In the genomic region with DNA sequence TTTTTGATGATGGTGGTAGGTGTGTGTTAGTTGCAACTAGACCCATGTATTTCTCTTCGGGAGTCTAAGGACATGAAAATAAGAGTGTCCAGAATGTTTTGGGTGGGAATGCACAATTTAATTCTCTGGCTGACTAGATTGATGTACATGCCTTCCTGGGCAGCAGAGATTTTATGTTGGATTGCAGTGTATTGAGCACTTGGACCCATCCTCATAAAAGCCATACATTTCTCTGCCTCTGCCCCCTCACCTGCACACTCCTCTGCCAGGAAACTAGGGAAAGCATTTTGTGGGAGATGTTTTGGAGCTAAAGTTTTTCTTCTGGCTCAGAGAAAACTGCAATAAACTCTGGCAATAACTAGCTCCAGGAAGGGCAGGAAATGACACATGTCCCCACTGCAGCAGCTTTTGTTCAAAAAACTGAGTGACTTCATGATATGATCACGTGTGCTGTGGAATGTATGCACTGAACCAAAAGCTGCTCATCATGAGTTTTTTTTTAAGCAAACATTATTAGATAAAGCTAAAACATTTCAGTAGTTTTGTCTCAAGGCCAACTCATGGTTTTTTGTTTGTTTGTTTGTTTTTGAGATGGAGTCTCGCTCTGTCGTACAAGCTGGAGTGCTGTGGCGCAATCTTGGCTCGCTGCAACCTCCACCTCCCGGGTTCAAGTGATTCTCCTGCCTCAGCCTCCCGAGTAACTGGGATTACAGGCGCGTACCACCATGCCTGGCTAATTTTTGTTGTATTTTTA, we compare ENCODE assay signal across 6 cellular contexts. TPM values are rescaled to one million over a fixed set of nuclear protein-coding genes. Genes with fewer than 3 reads are reported as not detected.
A peak's percentile ranks its signal among the peaks of the same experiment; 100 is the strongest.
DNase-seq lines count a peak whose midpoint lies in the region; ATAC-seq, FAIRE-seq and TF ChIP-seq lines count a peak whose summit lies in the region.

No MANE protein-coding gene starts in this region.

- H3K9me3 ChIP-seq in A549, result no peaks in the 10 kb centered on the region
- H3K9me3 ChIP-seq in Peyer's patch, result no peaks in the 10 kb centered on the region
- H3K9me3 ChIP-seq in tibial nerve, result no peaks in the 10 kb centered on the region

- 31% methylated on average over 10 of the region's 10 CpGs for WGBS in A549 (ENCODE audit: missing lambda C conversion rate)
- WGBS in tibial nerve, 2 donors, result 62 to 63% methylated on average over 10 of the region's 10 CpGs

- no peak for TF ChIP-seq POLR2A in A549 (IDR thresholded peaks at IDR 0.05; ENCODE audit: low read length)
- TF ChIP-seq POLR2A in Peyer's patch (IDR thresholded peaks at IDR 0.05), result no peak
- TF ChIP-seq POLR2A in tibial nerve (IDR thresholded peaks at IDR 0.05), result no peak

- H3K36me3 ChIP-seq in Peyer's patch (peaks cover 0 to 26% (median 0%) of the 10 kb centered on the region in 3 donors), tibial nerve (peaks cover 0 to 28% (median 0%) of the 10 kb centered on the region in 3 donors)

- CTCF ChIA-PET in A549 (lab: Yijun Ruan, JAX), result interaction anchor here (1.2 to 1.4 kb wide), 2 partner anchors 19 to 95 kb away, joined by 3 read pairs; no protein-coding TSS in a partner anchor

- H3K4me3 ChIP-seq in A549 (no peak overlapping the region), Peyer's patch (no peak overlapping the region), foreskin fibroblast (ENCODE audit: low read depth in 1 of 2, low read length in 2 of 2) (no peak overlapping the region), tibial nerve (no peak overlapping the region)

- peak; percentile 70 to 75 for DNase-seq in A549 (ENCODE audit: low read depth in 1 of 2, low spot score in 1 of 2)
- no peak for DNase-seq in Peyer's patch
- DNase-seq in foreskin fibroblast, result peak; percentile 90 to 91
- DNase-seq in tibial nerve (ENCODE audit: low spot score in 2 of 2), result no peak
- DNase-seq in NCI-H2107 (lab: John Stamatoyannopoulos, UW), result no peak

- H3K4me1 ChIP-seq in A549, result peaks cover 36% of the 10 kb centered on the region
- H3K4me1 ChIP-seq in Peyer's patch, result no peaks in the 10 kb centered on the region
- peaks cover 0 to 23% (median 16%) of the 10 kb centered on the region in 4 donors for H3K4me1 ChIP-seq in tibial nerve

- H3K27ac ChIP-seq in A549 (peak overlapping the region; percentile 69 to 85), Peyer's patch (peak overlapping the region in 3 of 4 donors; percentile 30 to 74 (median 41)), tibial nerve (peak overlapping the region; percentile 44 to 92 (median 68))

- FAIRE-seq in A549 (lab: Jason Lieb, UNC), result peak; percentile 43

- POLR2A ChIA-PET in A549 (lab: Yijun Ruan, JAX), result interaction anchor here (0.7 to 1.2 kb wide), 3 partner anchors 10 to 41 kb away, joined by 3 to 5 read pairs (median 4); a partner anchor contains a TSS

- TF ChIP-seq EP300 in A549 (IDR thresholded peaks at IDR 0.05) (no peak), tibial nerve (IDR thresholded peaks at IDR 0.05) (peak; percentile 46 to 75)

- ATAC-seq in A549 (peak; percentile 73 to 90), HG03442 (IDR thresholded peaks at IDR 0.05; ENCODE audit: unreplicated experiment) (no peak)

- H3K27me3 ChIP-seq in Peyer's patch, result no peaks in the 10 kb centered on the region
- H3K27me3 ChIP-seq in tibial nerve, result no peaks in the 10 kb centered on the region

- no peak for TF ChIP-seq CTCF in A549 (IDR thresholded peaks at IDR 0.05)
- TF ChIP-seq CTCF in Peyer's patch (IDR thresholded peaks at IDR 0.05), result no peak
- TF ChIP-seq CTCF in foreskin fibroblast (IDR thresholded peaks at IDR 0.05; ENCODE audit: low read depth, low read length), result no peak
- no peak for TF ChIP-seq CTCF in tibial nerve (IDR thresholded peaks at IDR 0.05)

- no peak for TF ChIP-seq RAD21 in A549 (conservative IDR thresholded peaks at IDR 0.05 in 1 of 2, IDR thresholded peaks at IDR 0.05 in 1 of 2)

- peak overlapping the region; percentile 63 for H3K4me2 ChIP-seq in A549

TF ChIP-seq in A549, 52 proteins besides CTCF, POLR2A, EP300 and RAD21:
- TF ChIP-seq, protein P1, sequence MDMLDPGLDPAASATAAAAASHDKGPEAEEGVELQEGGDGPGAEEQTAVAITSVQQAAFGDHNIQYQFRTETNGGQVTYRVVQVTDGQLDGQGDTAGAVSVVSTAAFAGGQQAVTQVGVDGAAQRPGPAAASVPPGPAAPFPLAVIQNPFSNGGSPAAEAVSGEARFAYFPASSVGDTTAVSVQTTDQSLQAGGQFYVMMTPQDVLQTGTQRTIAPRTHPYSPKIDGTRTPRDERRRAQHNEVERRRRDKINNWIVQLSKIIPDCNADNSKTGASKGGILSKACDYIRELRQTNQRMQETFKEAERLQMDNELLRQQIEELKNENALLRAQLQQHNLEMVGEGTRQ (IDR thresholded peaks at IDR 0.05), result peak; percentile 90
- peak in 1 of 2 experiments; percentile 31; a peak in 1 of 5 replicates for TF ChIP-seq JUN (IDR thresholded peaks at IDR 0.05)
- no peak for TF ChIP-seq NR3C1 (IDR thresholded peaks at IDR 0.05)
- TF ChIP-seq FOSL2 (IDR thresholded peaks at IDR 0.05), result no peak
- TF ChIP-seq FOSL2 (CRISPR knock-in tag; IDR thresholded peaks at IDR 0.05), result 0 out of 2 replicates have a peak, but pooled peaks have one; percentile 21
- TF ChIP-seq, protein P2, sequence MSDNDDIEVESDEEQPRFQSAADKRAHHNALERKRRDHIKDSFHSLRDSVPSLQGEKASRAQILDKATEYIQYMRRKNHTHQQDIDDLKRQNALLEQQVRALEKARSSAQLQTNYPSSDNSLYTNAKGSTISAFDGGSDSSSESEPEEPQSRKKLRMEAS (IDR thresholded peaks at IDR 0.05), result peak; percentile 45; the same call in 1 of the 2 replicates
- peak; percentile 4 for TF ChIP-seq MAFK (IDR thresholded peaks at IDR 0.05; ENCODE audit: partially characterized antibody)
- TF ChIP-seq, protein P3, sequence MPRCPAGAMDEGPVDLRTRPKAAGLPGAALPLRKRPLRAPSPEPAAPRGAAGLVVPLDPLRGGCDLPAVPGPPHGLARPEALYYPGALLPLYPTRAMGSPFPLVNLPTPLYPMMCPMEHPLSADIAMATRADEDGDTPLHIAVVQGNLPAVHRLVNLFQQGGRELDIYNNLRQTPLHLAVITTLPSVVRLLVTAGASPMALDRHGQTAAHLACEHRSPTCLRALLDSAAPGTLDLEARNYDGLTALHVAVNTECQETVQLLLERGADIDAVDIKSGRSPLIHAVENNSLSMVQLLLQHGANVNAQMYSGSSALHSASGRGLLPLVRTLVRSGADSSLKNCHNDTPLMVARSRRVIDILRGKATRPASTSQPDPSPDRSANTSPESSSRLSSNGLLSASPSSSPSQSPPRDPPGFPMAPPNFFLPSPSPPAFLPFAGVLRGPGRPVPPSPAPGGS (IDR thresholded peaks at IDR 0.05), result 0 out of 3 replicates have a peak, but pooled peaks have one; percentile 25
- TF ChIP-seq RNF2 (IDR thresholded peaks at IDR 0.05; ENCODE audit: borderline replicate concordance, low read depth), result no peak
- TF ChIP-seq, protein P4, sequence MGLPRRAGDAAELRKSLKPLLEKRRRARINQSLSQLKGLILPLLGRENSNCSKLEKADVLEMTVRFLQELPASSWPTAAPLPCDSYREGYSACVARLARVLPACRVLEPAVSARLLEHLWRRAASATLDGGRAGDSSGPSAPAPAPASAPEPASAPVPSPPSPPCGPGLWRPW (IDR thresholded peaks at IDR 0.05), result no peak
- TF ChIP-seq CEBPB (IDR thresholded peaks at IDR 0.05), result peak; percentile 50 to 89; a peak in 3 of 4 replicates
- TF ChIP-seq GATA3 (IDR thresholded peaks at IDR 0.05; ENCODE audit: borderline replicate concordance), result peak; percentile 15; the same call in 1 of the 2 replicates

RNA-seq across cellular contexts. Expression of a gene that starts 17.6 kb away (rescaled TPM):
- 48.1 and 51.9 TPM in 2 replicates for polyA plus RNA-seq in A549 (2011; rRNA removed)
- 16.8 and 17.2 TPM in 2 replicates for polyA plus RNA-seq in A549 (2012; cell fraction: cytosol; rRNA removed)
- polyA plus RNA-seq in A549 (2012; cell fraction: nucleus; rRNA removed), result 10.3 and 14.4 TPM in 2 replicates
- polyA plus RNA-seq in A549 (2017; fragmentation: RNase III; extraction: RNeasy Plus Mini Kit Qiagen cat#74134 plus additional on column Dnase treatment), result 19.2 to 23.6 TPM (median 20.4 TPM) in 3 replicates
- polyA minus RNA-seq in A549 (2011; rRNA and poly(A)+ RNA removed), result 30.5 and 44.6 TPM in 2 replicates
- total RNA-seq in Peyer's patch, result 10 to 100 TPM; 13.6 to 31.1 (median 17.4) TPM
- total RNA-seq in tibial nerve, result 10 to 100 TPM; 18.8 to 23.3 (median 20.7) TPM

RNA-seq across cellular contexts. Expression of a gene that starts 34.2 kb away (rescaled TPM):
- polyA plus RNA-seq in A549 (2011; rRNA removed), result 2.5 and 2.6 TPM in 2 replicates
- 0.78 and 1.00 TPM in 2 replicates for polyA plus RNA-seq in A549 (2012; cell fraction: cytosol; rRNA removed)
- polyA plus RNA-seq in A549 (2012; cell fraction: nucleus; rRNA removed), result 1.3 and 1.6 TPM in 2 replicates
- polyA plus RNA-seq in A549 (2017; fragmentation: RNase III; extraction: RNeasy Plus Mini Kit Qiagen cat#74134 plus additional on column Dnase treatment), result 1.9 to 3.0 TPM (median 2.8 TPM) in 3 replicates
- polyA minus RNA-seq in A549 (2011; rRNA and poly(A)+ RNA removed), result 2.5 and 3.9 TPM in 2 replicates
- total RNA-seq in Peyer's patch, result 1 to 10 TPM; 2.6 to 9.9 (median 4.7) TPM
- total RNA-seq in tibial nerve, result 10 to 100 TPM; 29.2 to 54.2 (median 38.1) TPM

RNA-seq across cellular contexts. Expression of a gene that starts 36.6 kb away (rescaled TPM):
- polyA plus RNA-seq in A549 (2011; rRNA removed), result 23.1 and 28.1 TPM in 2 replicates
- polyA plus RNA-seq in A549 (2012; cell fraction: cytosol; rRNA removed), result 7.3 and 8.4 TPM in 2 replicates
- 22.1 and 38.4 TPM in 2 replicates for polyA plus RNA-seq in A549 (2012; cell fraction: nucleus; rRNA removed)
- polyA plus RNA-seq in A549 (2017; fragmentation: RNase III; extraction: RNeasy Plus Mini Kit Qiagen cat#74134 plus additional on column Dnase treatment), result 15.1 to 15.7 TPM (median 15.3 TPM) in 3 replicates
- 34.9 and 42.7 TPM in 2 replicates for polyA minus RNA-seq in A549 (2011; rRNA and poly(A)+ RNA removed)
- total RNA-seq in Peyer's patch, result 100 to 1,000 TPM in 1 of 4 donors, 10 to 100 TPM in 3; 54.1 to 153 (median 71.8) TPM
- total RNA-seq in tibial nerve, result 10 to 100 TPM; 53.3 to 88.2 (median 66.2) TPM

RNA-seq across cellular contexts. Expression of a gene that starts 40.6 kb away (rescaled TPM):
- polyA plus RNA-seq in A549 (2011; rRNA removed) (69.9 and 72.3 TPM in 2 replicates), A549 (2017; fragmentation: RNase III; extraction: RNeasy Plus Mini Kit Qiagen cat#74134 plus additional on column Dnase treatment) (35.7 to 37.9 TPM (median 37.7 TPM) in 3 replicates)
- 22.6 and 30.2 TPM in 2 replicates for polyA plus RNA-seq in A549 (2012; cell fraction: cytosol; rRNA removed)
- polyA plus RNA-seq in A549 (2012; cell fraction: nucleus; rRNA removed), result 52.1 and 67.4 TPM in 2 replicates
- polyA minus RNA-seq in A549 (2011; rRNA and poly(A)+ RNA removed), result 58.0 and 90.2 TPM in 2 replicates
- total RNA-seq in Peyer's patch (100 to 1,000 TPM in 2 of 4 donors, 10 to 100 TPM in 2; 71.5 to 146 (median 96.4) TPM), tibial nerve (10 to 100 TPM; 46.8 to 82.8 (median 67.7) TPM)

RNA-seq across cellular contexts. Expression of a gene that starts 47.9 kb away (rescaled TPM):
- polyA plus RNA-seq in A549 (2011; rRNA removed), result 0.12 TPM in 1 of 2 replicates, not detected in the other
- polyA plus RNA-seq in A549 (2012; cell fraction: cytosol; rRNA removed), result 0.03 and 0.05 TPM in 2 replicates
- 0.07 TPM in 1 of 2 replicates, not detected in the other for polyA plus RNA-seq in A549 (2012; cell fraction: nucleus; rRNA removed)
- polyA plus RNA-seq in A549 (2017; fragmentation: RNase III; extraction: RNeasy Plus Mini Kit Qiagen cat#74134 plus additional on column Dnase treatment), result 0.06 TPM in 1 of 3 replicates, not detected in the others
- not detected in 2 replicates for polyA minus RNA-seq in A549 (2011; rRNA and poly(A)+ RNA removed)
- total RNA-seq in Peyer's patch, result 1 to 10 TPM in 1 of 4 donors, not detected in 3; 2.3 TPM
- total RNA-seq in tibial nerve, result not detected

Comparison
In these comparisons a context has a peak if more than half of its experiments do, and no peak if none do; other contexts are left out.
1. DNase-seq: peak in A549 (2 of 2) and foreskin fibroblast (2 of 2); none in Peyer's patch (0 of 3), tibial nerve (0 of 2) and NCI-H2107 (single experiment).
2. Peak in every context shown above with its lines, with median percentiles within 50 percentile points of each other: H3K27ac ChIP-seq.